ENCODE assay signal across 13 cellular contexts in the genomic region with DNA sequence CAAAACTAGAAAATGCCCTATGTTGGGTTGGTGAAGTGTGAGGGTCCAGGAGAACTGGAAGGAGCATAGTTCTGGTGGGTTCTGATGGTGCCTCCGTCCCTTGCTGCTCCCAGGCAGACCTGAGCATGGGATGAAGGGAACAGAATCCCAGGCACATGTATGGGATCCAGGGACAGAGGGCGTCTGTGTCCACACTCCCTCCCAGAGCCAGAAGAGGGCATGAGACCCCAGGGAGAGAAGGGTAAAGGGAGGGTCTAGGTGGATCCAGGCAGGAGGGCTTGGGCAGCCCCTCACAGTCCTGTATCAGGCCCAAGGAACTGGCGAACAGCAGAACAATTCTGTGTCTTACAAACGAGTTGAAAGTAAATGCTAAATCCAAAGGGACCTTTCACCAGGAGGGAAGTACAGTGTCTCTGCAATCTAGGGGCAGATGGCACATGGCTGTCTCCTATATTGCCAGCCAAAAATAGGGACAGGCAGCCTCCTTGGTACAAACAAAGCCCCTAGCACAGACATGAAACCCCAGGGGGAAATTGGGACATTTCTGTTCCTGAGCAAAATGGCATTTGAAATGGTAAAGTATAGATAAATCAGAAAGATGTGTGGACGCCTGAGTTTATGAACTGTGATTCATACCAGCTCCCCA. TPM values are rescaled to one million over a fixed set of nuclear protein-coding genes. Genes with fewer than 3 reads are reported as not detected.
A peak's percentile ranks its signal among the peaks of the same experiment; 100 is the strongest.
DNase-seq lines count a peak whose midpoint lies in the region; ATAC-seq and TF ChIP-seq lines count a peak whose summit lies in the region.
"Had no signal": no experiment of that assay in that cellular context is flagged by ENCODE, and none has a peak within 500 bp of the region (broad histone marks: within the 10 kb centered on the region; RNA-seq: fewer than 3 reads in every experiment).

No MANE protein-coding gene starts in this region.

- no peaks in the 10 kb centered on the region for H3K9me3 Mint-ChIP-seq in activated CD8-positive, alpha-beta T cell treated with anti-CD3 and anti-CD28 coated beads, Interleukin-2, amount 10 ng/mL, durations not matched to agents 7 days and 5 days (ENCODE audit: insufficient read depth)
- no peaks in the 10 kb centered on the region for H3K9me3 Mint-ChIP-seq in activated CD8-positive, alpha-beta T cell treated with anti-CD3 and anti-CD28 coated beads for 36 hours
- H3K9me3 Mint-ChIP-seq in CD8-positive, alpha-beta T cell, result no peaks in the 10 kb centered on the region
- H3K9me3 Mint-ChIP-seq: brain, immature natural killer cell had no signal

- 51 to 58% methylated on average over 5 of the region's 5 CpGs for WGBS in thyroid gland, 2 donors
- 22 to 30% methylated on average over 5 of the region's 5 CpGs for WGBS in aorta, 2 donors

- H3K36me3 ChIP-seq in CD8-positive, alpha-beta T cell (ENCODE audit: insufficient read depth, low read length), result no peaks in the 10 kb centered on the region
- H3K36me3 ChIP-seq in thyroid gland (no peaks in the 10 kb centered on the region), aorta (ENCODE audit: control insufficient read depth in 1 of 2, insufficient read depth in 2 of 2, low read length in 1 of 2) (no peaks in the 10 kb centered on the region)

- H3K27ac Mint-ChIP-seq in activated CD8-positive, alpha-beta T cell treated with anti-CD3 and anti-CD28 coated beads, Interleukin-2, amount 10 ng/mL, durations not matched to agents 7 days and 5 days, result peak overlapping the region; percentile 43
- no peak overlapping the region for H3K27ac Mint-ChIP-seq in activated CD8-positive, alpha-beta T cell treated with anti-CD3 and anti-CD28 coated beads for 36 hours
- H3K27ac Mint-ChIP-seq in CD8-positive, alpha-beta T cell, result no peak overlapping the region
- H3K27ac Mint-ChIP-seq: brain, immature natural killer cell had no signal

- peaks cover 15% of the 10 kb centered on the region for H3K27me3 Mint-ChIP-seq in activated CD8-positive, alpha-beta T cell treated with anti-CD3 and anti-CD28 coated beads, Interleukin-2, amount 10 ng/mL, durations not matched to agents 7 days and 5 days (ENCODE audit: low read depth)
- H3K27me3 Mint-ChIP-seq in activated CD8-positive, alpha-beta T cell treated with anti-CD3 and anti-CD28 coated beads for 36 hours, result peaks cover 4% of the 10 kb centered on the region
- peaks cover 8% of the 10 kb centered on the region for H3K27me3 Mint-ChIP-seq in CD8-positive, alpha-beta T cell (ENCODE audit: low read depth)

- no peaks in the 10 kb centered on the region for H3K36me3 Mint-ChIP-seq in activated CD8-positive, alpha-beta T cell treated with anti-CD3 and anti-CD28 coated beads, Interleukin-2, amount 10 ng/mL, durations not matched to agents 7 days and 5 days (ENCODE audit: low read depth)
- no peaks in the 10 kb centered on the region for H3K36me3 Mint-ChIP-seq in activated CD8-positive, alpha-beta T cell treated with anti-CD3 and anti-CD28 coated beads for 36 hours (ENCODE audit: low read depth)
- H3K36me3 Mint-ChIP-seq in CD8-positive, alpha-beta T cell, result no peaks in the 10 kb centered on the region
- H3K36me3 Mint-ChIP-seq: brain, immature natural killer cell had no signal

- H3K4me1 ChIP-seq in CD8-positive, alpha-beta T cell (ENCODE audit: insufficient read depth, low read length), result no peaks in the 10 kb centered on the region
- H3K4me1 ChIP-seq in thyroid gland, result peaks cover 0 to 5% of the 10 kb centered on the region in 2 donors
- H3K4me1 ChIP-seq in aorta (ENCODE audit: control insufficient read depth in 1 of 2, insufficient read depth in 2 of 2, low read length in 2 of 2), result no peaks in the 10 kb centered on the region

- no peak for TF ChIP-seq POLR2A in thyroid gland (IDR thresholded peaks at IDR 0.05)

- CTCF ChIA-PET in activated CD8-positive, alpha-beta T cell treated with anti-CD3 and anti-CD28 coated beads, Interleukin-2, amount 10 ng/mL, durations not matched to agents 7 days and 5 days (lab: Charles Lee), result no interaction called here
- CTCF ChIA-PET in activated CD8-positive, alpha-beta T cell treated with anti-CD3 and anti-CD28 coated beads for 36 hours (lab: Charles Lee), result no interaction called here
- CTCF ChIA-PET in CD8-positive, alpha-beta T cell (lab: Charles Lee), result no interaction called here

- no peak overlapping the region for H3K4me3 Mint-ChIP-seq in activated CD8-positive, alpha-beta T cell treated with anti-CD3 and anti-CD28 coated beads, Interleukin-2, amount 10 ng/mL, durations not matched to agents 7 days and 5 days
- no peak overlapping the region for H3K4me3 Mint-ChIP-seq in activated CD8-positive, alpha-beta T cell treated with anti-CD3 and anti-CD28 coated beads for 36 hours
- no peak overlapping the region for H3K4me3 Mint-ChIP-seq in CD8-positive, alpha-beta T cell
- H3K4me3 Mint-ChIP-seq: brain, immature natural killer cell had no signal

- no peaks in the 10 kb centered on the region for H3K9me3 ChIP-seq in CD8-positive, alpha-beta T cell (ENCODE audit: low read length)
- H3K9me3 ChIP-seq in thyroid gland, result no peaks in the 10 kb centered on the region
- no peaks in the 10 kb centered on the region for H3K9me3 ChIP-seq in aorta (ENCODE audit: control insufficient read depth, low read length)

- H3K4me3 ChIP-seq in dorsolateral prefrontal cortex (no peak overlapping the region), retinal pigment epithelial cell (ENCODE audit: low read length) (no peak overlapping the region), thyroid gland (replicated peaks in 1 of 3) (no peak overlapping the region), aorta (ENCODE audit: low read length in 2 of 2) (no peak overlapping the region)
- H3K4me3 ChIP-seq in CD8-positive, alpha-beta T cell (ENCODE audit: low read depth, low read length), result no peak overlapping the region

- ATAC-seq in activated CD8-positive, alpha-beta T cell treated with anti-CD3 and anti-CD28 coated beads, Interleukin-2, amount 10 ng/mL, durations not matched to agents 7 days and 5 days, result no peak
- no peak for ATAC-seq in activated CD8-positive, alpha-beta T cell treated with anti-CD3 and anti-CD28 coated beads for 36 hours
- ATAC-seq in CD8-positive, alpha-beta T cell, result no peak
- ATAC-seq in aorta (ENCODE audit: low FRiP score), result no peak

- H3K27ac ChIP-seq in dorsolateral prefrontal cortex (no peak overlapping the region), thyroid gland (no peak overlapping the region), aorta (ENCODE audit: low read depth in 1 of 2, low read length in 2 of 2) (no peak overlapping the region)
- no peak overlapping the region for H3K27ac ChIP-seq in CD8-positive, alpha-beta T cell (ENCODE audit: low read depth, low read length)

- H3K27me3 ChIP-seq in dorsolateral prefrontal cortex (peaks cover 0 to 11% (median 0%) of the 10 kb centered on the region in 45 donors), thyroid gland (no peaks in the 10 kb centered on the region), aorta (ENCODE audit: control insufficient read depth in 1 of 2, insufficient read depth in 2 of 2, low read length in 1 of 2) (peaks cover 0 to 2% of the 10 kb centered on the region in 2 donors)
- H3K27me3 ChIP-seq in CD8-positive, alpha-beta T cell (ENCODE audit: insufficient read depth, low read length), result no peaks in the 10 kb centered on the region

- TF ChIP-seq CTCF in activated CD8-positive, alpha-beta T cell treated with anti-CD3 and anti-CD28 coated beads for 36 hours (IDR thresholded peaks at IDR 0.05), result no peak
- TF ChIP-seq CTCF in dorsolateral prefrontal cortex (IDR thresholded peaks at IDR 0.05 in 54 of 56, conservative IDR thresholded peaks at IDR 0.05 in 2 of 56; ENCODE audit: low read depth in 1 of 56, partially characterized antibody in 56 of 56) (peak in 38 of 56 donors; percentile 10 to 67 (median 26)), retinal pigment epithelial cell (conservative IDR thresholded peaks at IDR 0.05; ENCODE audit: low read depth, low read length) (peak; percentile 20), thyroid gland (IDR thresholded peaks at IDR 0.05) (no peak)
- no peak for TF ChIP-seq CTCF in CD8-positive, alpha-beta T cell (IDR thresholded peaks at IDR 0.05)

- peaks cover 48% of the 10 kb centered on the region for H3K4me1 Mint-ChIP-seq in activated CD8-positive, alpha-beta T cell treated with anti-CD3 and anti-CD28 coated beads, Interleukin-2, amount 10 ng/mL, durations not matched to agents 7 days and 5 days (ENCODE audit: low read depth)
- peaks cover 19% of the 10 kb centered on the region for H3K4me1 Mint-ChIP-seq in activated CD8-positive, alpha-beta T cell treated with anti-CD3 and anti-CD28 coated beads for 36 hours (ENCODE audit: low read depth)
- H3K4me1 Mint-ChIP-seq in CD8-positive, alpha-beta T cell (ENCODE audit: low read depth), result peaks cover 2% of the 10 kb centered on the region
- H3K4me1 Mint-ChIP-seq: brain had no signal

- intact Hi-C loops in activated CD8-positive, alpha-beta T cell treated with anti-CD3 and anti-CD28 coated beads for 36 hours (cut with micrococcal nuclease), result no loop called here
- intact Hi-C loops in dorsolateral prefrontal cortex (cut with DNase I), result loop anchor here in 1 of 2 donors (2.0 kb wide), 1 partner anchor 58 kb away; no protein-coding TSS in a partner anchor
- intact Hi-C loops in CD8-positive, alpha-beta T cell (cut with DNase I, micrococcal nuclease), result no loop called here
- intact Hi-C loops in thyroid gland (cut with DNase I), result no loop called here
- intact Hi-C loops in aorta (cut with DNase I), result no loop called here

- no peak for DNase-seq in activated CD8-positive, alpha-beta T cell treated with anti-CD3 and anti-CD28 coated beads, Interleukin-2, amount 10 ng/mL, durations not matched to agents 7 days and 5 days
- DNase-seq in activated CD8-positive, alpha-beta T cell treated with anti-CD3 and anti-CD28 coated beads for 36 hours, result no peak
- DNase-seq in NCI-H1694 (lab: John Stamatoyannopoulos, UW), result peak; percentile 78
- DNase-seq in dorsolateral prefrontal cortex, result no peak
- DNase-seq in retinal pigment epithelial cell (ENCODE audit: low read depth), result no peak
- no peak for DNase-seq in CD8-positive, alpha-beta T cell
- no peak for DNase-seq in thyroid gland
- no peak for DNase-seq in aorta
- DNase-seq: effector memory CD4-positive, alpha-beta T cell; foreskin fibroblast; immature natural killer cell; stimulated activated naive CD4-positive, alpha-beta T cell had no signal

- POLR2A ChIA-PET in activated CD8-positive, alpha-beta T cell treated with anti-CD3 and anti-CD28 coated beads, Interleukin-2, amount 10 ng/mL, durations not matched to agents 7 days and 5 days (lab: Charles Lee), result no interaction called here
- POLR2A ChIA-PET in activated CD8-positive, alpha-beta T cell treated with anti-CD3 and anti-CD28 coated beads for 36 hours (lab: Charles Lee), result no interaction called here
- POLR2A ChIA-PET in CD8-positive, alpha-beta T cell (lab: Charles Lee), result no interaction called here

RNA-seq across cellular contexts. Expression of gene BPIFA1, which starts 2.5 kb away (rescaled TPM):
- not detected for total RNA-seq in activated CD8-positive, alpha-beta T cell treated with anti-CD3 and anti-CD28 coated beads, Interleukin-2, amount 10 ng/mL, durations not matched to agents 7 days and 5 days
- total RNA-seq in activated CD8-positive, alpha-beta T cell treated with anti-CD3 and anti-CD28 coated beads for 36 hours, result not detected
- total RNA-seq in dorsolateral prefrontal cortex (not detected), thyroid gland (not detected), aorta (not detected)
- total RNA-seq in CD8-positive, alpha-beta T cell, result not detected
- not detected for polyA plus RNA-seq in aorta
- polyA plus RNA-seq: immature natural killer cell had no signal

RNA-seq across cellular contexts. Expression of gene BPIFA3, which starts 16.1 kb away (rescaled TPM):
- total RNA-seq in activated CD8-positive, alpha-beta T cell treated with anti-CD3 and anti-CD28 coated beads, Interleukin-2, amount 10 ng/mL, durations not matched to agents 7 days and 5 days, result not detected
- total RNA-seq in activated CD8-positive, alpha-beta T cell treated with anti-CD3 and anti-CD28 coated beads for 36 hours, result not detected
- not detected for total RNA-seq in dorsolateral prefrontal cortex
- not detected for total RNA-seq in CD8-positive, alpha-beta T cell
- not detected for total RNA-seq in thyroid gland
- total RNA-seq in aorta, result not detected
- not detected for polyA plus RNA-seq in aorta
- polyA plus RNA-seq: immature natural killer cell had no signal

RNA-seq across cellular contexts. Expression of gene BPIFB1, which starts 49.8 kb away (rescaled TPM):
- total RNA-seq in activated CD8-positive, alpha-beta T cell treated with anti-CD3 and anti-CD28 coated beads, Interleukin-2, amount 10 ng/mL, durations not matched to agents 7 days and 5 days, result not detected
- total RNA-seq in activated CD8-positive, alpha-beta T cell treated with anti-CD3 and anti-CD28 coated beads for 36 hours, result not detected
- not detected for total RNA-seq in dorsolateral prefrontal cortex
- total RNA-seq in CD8-positive, alpha-beta T cell, result not detected
- total RNA-seq in thyroid gland, result not detected
- not detected for total RNA-seq in aorta
- polyA plus RNA-seq in aorta, result under 1 TPM; 0.05 to 0.13 TPM
- polyA plus RNA-seq: immature natural killer cell had no signal

Comparison
In these comparisons a context has a peak if more than half of its experiments do, and no peak if none do; other contexts are left out.
1. CTCF ChIP-seq: peak in dorsolateral prefrontal cortex (38 of 56) and retinal pigment epithelial cell (single experiment); none in activated CD8-positive, alpha-beta T cell treated with anti-CD3 and anti-CD28 coated beads for 36 hours (single experiment), CD8-positive, alpha-beta T cell (single experiment) and thyroid gland (0 of 6).